In the genomic region with DNA sequence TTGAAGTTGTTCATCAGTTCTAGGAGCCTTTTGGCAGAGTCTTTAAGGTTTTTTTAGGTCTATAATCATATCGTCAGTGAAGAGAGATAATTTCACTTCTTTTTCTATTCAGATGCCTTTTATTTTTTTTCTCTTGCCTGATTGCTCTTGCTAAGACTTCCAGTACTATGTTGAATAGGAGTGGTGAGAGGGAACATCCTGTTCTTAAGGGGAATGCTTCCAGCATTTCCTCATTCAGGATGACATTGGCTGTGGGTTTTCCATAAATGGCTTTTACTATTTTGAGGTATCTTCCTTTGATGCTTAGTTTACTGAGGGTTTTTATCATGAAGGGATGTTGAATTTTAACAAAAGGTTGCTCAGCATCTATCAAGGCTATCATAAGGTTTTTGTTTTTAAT, we compare ENCODE assay signal across 26 cellular contexts.
DNase-seq lines count a peak whose midpoint lies in the region; ATAC-seq and TF ChIP-seq lines count a peak whose summit lies in the region.
"Had no signal": no experiment of that assay in that cellular context is flagged by ENCODE, and none has a peak within 500 bp of the region (broad histone marks: within the 10 kb centered on the region; RNA-seq: fewer than 3 reads in every experiment).

No MANE protein-coding gene starts in this region.

- DNase-seq in DMS53 (lab: John Stamatoyannopoulos, UW) (peak; percentile 3), RWPE2 (ENCODE audit: low spot score) (no peak), choroid plexus epithelial cell (ENCODE audit: low read depth) (peak; percentile 55), gastrocnemius medialis (no peak), cerebellum (ENCODE audit: low spot score) (no peak), Right ventricle myocardium inferior (ENCODE audit: missing footprints) (no peak)
- no peak for DNase-seq in activated CD8-positive, alpha-beta memory T cell treated with anti-CD3 and anti-CD28 coated beads, Interleukin-2, amount 50 U/mL, for 48 hours
- DNase-seq: AML-193; CD4-positive, alpha-beta T cell; DMS79 treated with DMSO at 0.1 percent for 48 hours; GF-D8; HFFc6; Kasumi-1; MG63; NCI-H1105 treated with DMSO at 0.1 percent for 48 hours; NCI-H146; NCI-H1930; NCI-H2171 treated with DMSO at 0.1 percent for 48 hours; NCI-H524; NCI-H774; Right ventricle myocardium superior had no signal

- TF ChIP-seq POLR2A in gastrocnemius medialis (IDR thresholded peaks at IDR 0.05): peak in 1 of 2 donors; percentile 17

- H3K27ac ChIP-seq in RWPE2 (ENCODE audit: poor library complexity, severe bottlenecking) (no peak overlapping the region), gastrocnemius medialis (peak overlapping the region in 3 of 4 donors; percentile 12 to 49 (median 31))
- H3K27ac ChIP-seq: BLaER1 treated with 17β-estradiol and CSF1 and Interleukin-3, amounts not matched to agents 10 nM and 100 nM; SJSA1 had no signal

- H3K4me3 ChIP-seq in RWPE2 (ENCODE audit: severe bottlenecking) (no peak overlapping the region), choroid plexus epithelial cell (ENCODE audit: low read depth, low read length) (no peak overlapping the region), gastrocnemius medialis (peak overlapping the region in 1 of 4 donors; percentile 39)
- H3K4me3 ChIP-seq: BLaER1 treated with 17β-estradiol and CSF1 and Interleukin-3, amounts not matched to agents 10 nM and 100 nM; GM23338; HAP-1; K562; MG63; SJSA1 had no signal

- 0 out of 3 replicates have a peak, but pooled peaks have one; percentile 38 for ATAC-seq in RWPE2 (ENCODE audit: low read depth)
- peak; percentile 85 to 91 for ATAC-seq in gastrocnemius medialis
- ATAC-seq in Right ventricle myocardium inferior: no peak
- ATAC-seq: GM23338, K562 had no signal

- peaks cover 6% of the 10 kb centered on the region for H3K4me1 ChIP-seq in RWPE2 (ENCODE audit: insufficient read depth, poor library complexity, severe bottlenecking)
- H3K4me1 ChIP-seq in gastrocnemius medialis: no peaks in the 10 kb centered on the region
- H3K4me1 ChIP-seq: BLaER1 treated with 17β-estradiol and CSF1 and Interleukin-3, amounts not matched to agents 10 nM and 100 nM; HAP-1; SJSA1 had no signal

- TF ChIP-seq CTCF in RWPE2 (IDR thresholded peaks at IDR 0.05; ENCODE audit: poor library complexity, severe bottlenecking) (no peak), choroid plexus epithelial cell (conservative IDR thresholded peaks at IDR 0.05; ENCODE audit: low read depth, low read length) (no peak), gastrocnemius medialis (IDR thresholded peaks at IDR 0.05 in 4 of 5, conservative IDR thresholded peaks at IDR 0.05 in 1 of 5) (no peak)

- intact Hi-C loops in gastrocnemius medialis (cut with DNase I; ENCODE audit: low total_unique reads) (no loop called here), Right ventricle myocardium inferior (cut with DNase I) (no loop called here)

- in situ Hi-C loops in gastrocnemius medialis (cut with MboI; ENCODE audit: low sequenced_read_pairs in 4 of 4): no loop called here

- H3K36me3 ChIP-seq in RWPE2 (ENCODE audit: low read depth) (no peaks in the 10 kb centered on the region), gastrocnemius medialis (no peaks in the 10 kb centered on the region)
- H3K36me3 ChIP-seq: BLaER1 treated with 17β-estradiol and CSF1 and Interleukin-3, amounts not matched to agents 10 nM and 100 nM; HAP-1; MG63; SJSA1 had no signal

- H3K27me3 ChIP-seq in RWPE2 (ENCODE audit: insufficient read depth, poor library complexity, severe bottlenecking): no peaks in the 10 kb centered on the region
- H3K27me3 ChIP-seq in gastrocnemius medialis: no peaks in the 10 kb centered on the region
- H3K27me3 ChIP-seq: BLaER1 treated with 17β-estradiol and CSF1 and Interleukin-3, amounts not matched to agents 10 nM and 100 nM; MG63; SJSA1 had no signal

- H3K9me3 ChIP-seq in RWPE2 (ENCODE audit: severe bottlenecking) (no peaks in the 10 kb centered on the region), gastrocnemius medialis (no peaks in the 10 kb centered on the region)
- H3K9me3 ChIP-seq: HAP-1, MG63 had no signal

Comparison
In these comparisons a context has a peak if more than half of its experiments do, and no peak if none do; other contexts are left out.
1. DNase-seq: peak in DMS53 (single experiment) and choroid plexus epithelial cell (single experiment); none in RWPE2 (single experiment), gastrocnemius medialis (0 of 2), cerebellum (single experiment), Right ventricle myocardium inferior (single experiment) and activated CD8-positive, alpha-beta memory T cell treated with anti-CD3 and anti-CD28 coated beads, Interleukin-2, amount 50 U/mL, for 48 hours (single experiment).